Comparison of ENCODE assay signal across 22 cellular contexts in genomic region chr4:102629686-102630085, GRCh38.
A peak's percentile ranks its signal among the peaks of the same experiment; 100 is the strongest.
DNase-seq lines count a peak whose midpoint lies in the region; TF ChIP-seq lines count a peak whose summit lies in the region.
"Had no signal": no experiment of that assay in that cellular context is flagged by ENCODE, and none has a peak within 500 bp of the region (broad histone marks: within the 10 kb centered on the region; RNA-seq: fewer than 3 reads in every experiment).

No MANE protein-coding gene starts in this region.

- no peaks in the 10 kb centered on the region for H3K36me3 ChIP-seq in CD8-positive, alpha-beta memory T cell (ENCODE audit: insufficient read depth, low read length)
- H3K36me3 ChIP-seq in Peyer's patch: peaks cover 0 to 18% (median 0%) of the 10 kb centered on the region in 3 donors
- H3K36me3 ChIP-seq: uterus had no signal

- TF ChIP-seq CTCF in nephron (IDR thresholded peaks at IDR 0.05; ENCODE audit: unreplicated experiment in 3 of 3) (no peak), Peyer's patch (IDR thresholded peaks at IDR 0.05) (no peak)

- no peaks in the 10 kb centered on the region for H3K9me3 ChIP-seq in CD8-positive, alpha-beta memory T cell (ENCODE audit: low read length)
- H3K9me3 ChIP-seq in Peyer's patch: no peaks in the 10 kb centered on the region
- H3K9me3 ChIP-seq: BLaER1 treated with 17β-estradiol and CSF1 and Interleukin-3, amounts not matched to agents 10 nM and 100 nM; uterus had no signal

- no peak for TF ChIP-seq POLR2A in Peyer's patch (IDR thresholded peaks at IDR 0.05)

- peak overlapping the region; percentile 51 to 98 (median 86) for H3K27ac Mint-ChIP-seq in CD8-positive, alpha-beta memory T cell
- H3K27ac Mint-ChIP-seq in activated naive CD8-positive, alpha-beta T cell treated with anti-CD3 and anti-CD28 coated beads for 36 hours: peak overlapping the region; percentile 73
- peak overlapping the region; percentile 33 to 80 (median 44) for H3K27ac Mint-ChIP-seq in nephron
- H3K27ac Mint-ChIP-seq: activated B cell treated with CpG ODN at 0.5 μM for 24 hours; activated CD8-positive, alpha-beta memory T cell treated with anti-CD3 and anti-CD28 coated beads, Interleukin-2, amount 10 ng/mL, durations not matched to agents 7 days and 5 days; H9 had no signal

- H3K4me3 ChIP-seq in CD8-positive, alpha-beta memory T cell (ENCODE audit: low read length): no peak overlapping the region
- no peak overlapping the region for H3K4me3 ChIP-seq in Peyer's patch
- H3K4me3 ChIP-seq: BLaER1 treated with 17β-estradiol and CSF1 and Interleukin-3, amounts not matched to agents 10 nM and 100 nM; uterus had no signal

- H3K27me3 ChIP-seq in CD8-positive, alpha-beta memory T cell (ENCODE audit: insufficient read depth, low read length, poor library complexity, severe bottlenecking): no peaks in the 10 kb centered on the region
- no peaks in the 10 kb centered on the region for H3K27me3 ChIP-seq in Peyer's patch
- H3K27me3 ChIP-seq: BLaER1 treated with 17β-estradiol and CSF1 and Interleukin-3, amounts not matched to agents 10 nM and 100 nM; uterus had no signal

- POLR2A ChIA-PET in CD8-positive, alpha-beta memory T cell (lab: Charles Lee): interaction anchor here (0.8 to 1.5 kb wide), 4 partner anchors 129 to 198 kb away, joined by 3 to 12 read pairs (median 6); partner anchors contain the start of genes MANBA and UBE2D3

- H3K36me3 Mint-ChIP-seq in CD8-positive, alpha-beta memory T cell: peaks cover 0 to 28% (median 9%) of the 10 kb centered on the region in 3 donors
- peaks cover 12% of the 10 kb centered on the region for H3K36me3 Mint-ChIP-seq in activated naive CD8-positive, alpha-beta T cell treated with anti-CD3 and anti-CD28 coated beads for 36 hours
- peaks cover 4% of the 10 kb centered on the region for H3K36me3 Mint-ChIP-seq in nephron (ENCODE audit: low read depth)

- H3K27me3 Mint-ChIP-seq in CD8-positive, alpha-beta memory T cell: no peaks in the 10 kb centered on the region
- no peaks in the 10 kb centered on the region for H3K27me3 Mint-ChIP-seq in activated naive CD8-positive, alpha-beta T cell treated with anti-CD3 and anti-CD28 coated beads for 36 hours
- H3K27me3 Mint-ChIP-seq in nephron (ENCODE audit: low read depth): no peaks in the 10 kb centered on the region
- H3K27me3 Mint-ChIP-seq: activated B cell treated with CpG ODN at 0.5 μM for 24 hours; activated CD8-positive, alpha-beta memory T cell treated with anti-CD3 and anti-CD28 coated beads, Interleukin-2, amount 10 ng/mL, durations not matched to agents 7 days and 5 days had no signal

- H3K4me1 Mint-ChIP-seq in CD8-positive, alpha-beta memory T cell: peaks cover 58 to 72% (median 65%) of the 10 kb centered on the region in 3 donors
- H3K4me1 Mint-ChIP-seq in activated naive CD8-positive, alpha-beta T cell treated with anti-CD3 and anti-CD28 coated beads for 36 hours: peaks cover 67% of the 10 kb centered on the region
- H3K4me1 Mint-ChIP-seq in nephron: peaks cover 24% of the 10 kb centered on the region

- no peak overlapping the region for H3K27ac ChIP-seq in CD8-positive, alpha-beta memory T cell (ENCODE audit: low read depth, low read length)
- no peak overlapping the region for H3K27ac ChIP-seq in Peyer's patch
- H3K27ac ChIP-seq: BLaER1 treated with 17β-estradiol and CSF1 and Interleukin-3, amounts not matched to agents 10 nM and 100 nM; uterus had no signal

- in situ Hi-C loops in G401 (cut with HindIII; ENCODE audit: low sequenced_read_pairs): loop anchor here (10.0 kb wide), 1 partner anchor 175 kb away; no protein-coding TSS in a partner anchor

- H3K4me1 ChIP-seq in CD8-positive, alpha-beta memory T cell (ENCODE audit: insufficient read depth, low read length): peaks cover 42% of the 10 kb centered on the region
- peaks cover 0 to 3% (median 0%) of the 10 kb centered on the region in 4 donors for H3K4me1 ChIP-seq in Peyer's patch
- H3K4me1 ChIP-seq: uterus had no signal

- H3K4me3 Mint-ChIP-seq in CD8-positive, alpha-beta memory T cell: peak overlapping the region; percentile 7 to 75 (median 49)
- peak overlapping the region; percentile 44 for H3K4me3 Mint-ChIP-seq in activated naive CD8-positive, alpha-beta T cell treated with anti-CD3 and anti-CD28 coated beads for 36 hours
- H3K4me3 Mint-ChIP-seq in nephron: peak overlapping the region in 1 of 3 experiments; percentile 2
- H3K4me3 Mint-ChIP-seq: activated B cell treated with CpG ODN at 0.5 μM for 24 hours; activated CD8-positive, alpha-beta memory T cell treated with anti-CD3 and anti-CD28 coated beads, Interleukin-2, amount 10 ng/mL, durations not matched to agents 7 days and 5 days; H9 had no signal

- no peaks in the 10 kb centered on the region for H3K9me3 Mint-ChIP-seq in CD8-positive, alpha-beta memory T cell
- H3K9me3 Mint-ChIP-seq in activated naive CD8-positive, alpha-beta T cell treated with anti-CD3 and anti-CD28 coated beads for 36 hours: no peaks in the 10 kb centered on the region
- H3K9me3 Mint-ChIP-seq in nephron: no peaks in the 10 kb centered on the region
- H3K9me3 Mint-ChIP-seq: activated B cell treated with CpG ODN at 0.5 μM for 24 hours, H9 had no signal

- CTCF ChIA-PET in CD8-positive, alpha-beta memory T cell (lab: Charles Lee): interaction anchor here (1.8 kb wide), 1 partner anchor 9 kb away, joined by 6 read pairs; no protein-coding TSS in a partner anchor

- DNase-seq in activated T-cell treated with anti-CD3 and anti-CD28 coated beads, Interleukin-2, amount 50 U/mL, for 48 hours: peak; percentile 52 to 60
- DNase-seq in activated T-cell treated with anti-CD3 and anti-CD28 coated beads for 4 hours (no peak), G401 (ENCODE audit: low spot score) (no peak), Peyer's patch (no peak), AG08396 (ENCODE audit: low spot score) (no peak)
- no peak for DNase-seq in CD8-positive, alpha-beta memory T cell
- DNase-seq in activated naive CD8-positive, alpha-beta T cell treated with anti-CD3 and anti-CD28 coated beads for 36 hours: peak; percentile 53
- DNase-seq: ACHN; activated B cell treated with CpG ODN at 0.5 μM for 24 hours; activated CD8-positive, alpha-beta memory T cell treated with anti-CD3 and anti-CD28 coated beads, Interleukin-2, amount 10 ng/mL, durations not matched to agents 7 days and 5 days; activated effector memory CD4-positive, alpha-beta T cell treated with Interleukin-2 at 50 U/mL for 16 hours; cortex of kidney; H9; islet precursor cell; Karpas-422; MV-4-11; NCI-H146; NCI-H446 treated with DMSO at 0.1 percent for 48 hours; T-helper 9 cell; uterus had no signal

Comparison
In these comparisons a context has a peak if more than half of its experiments do, and no peak if none do; other contexts are left out.
1. DNase-seq: peak in activated T-cell treated with anti-CD3 and anti-CD28 coated beads, Interleukin-2, amount 50 U/mL, for 48 hours (2 of 2) and activated naive CD8-positive, alpha-beta T cell treated with anti-CD3 and anti-CD28 coated beads for 36 hours (single experiment); none in activated T-cell treated with anti-CD3 and anti-CD28 coated beads for 4 hours (single experiment), CD8-positive, alpha-beta memory T cell (0 of 5), G401 (single experiment), Peyer's patch (0 of 3) and AG08396 (single experiment).
2. Peak in every context shown above with its lines, with median percentiles within 50 percentile points of each other: H3K27ac Mint-ChIP-seq.